In the genomic region with DNA sequence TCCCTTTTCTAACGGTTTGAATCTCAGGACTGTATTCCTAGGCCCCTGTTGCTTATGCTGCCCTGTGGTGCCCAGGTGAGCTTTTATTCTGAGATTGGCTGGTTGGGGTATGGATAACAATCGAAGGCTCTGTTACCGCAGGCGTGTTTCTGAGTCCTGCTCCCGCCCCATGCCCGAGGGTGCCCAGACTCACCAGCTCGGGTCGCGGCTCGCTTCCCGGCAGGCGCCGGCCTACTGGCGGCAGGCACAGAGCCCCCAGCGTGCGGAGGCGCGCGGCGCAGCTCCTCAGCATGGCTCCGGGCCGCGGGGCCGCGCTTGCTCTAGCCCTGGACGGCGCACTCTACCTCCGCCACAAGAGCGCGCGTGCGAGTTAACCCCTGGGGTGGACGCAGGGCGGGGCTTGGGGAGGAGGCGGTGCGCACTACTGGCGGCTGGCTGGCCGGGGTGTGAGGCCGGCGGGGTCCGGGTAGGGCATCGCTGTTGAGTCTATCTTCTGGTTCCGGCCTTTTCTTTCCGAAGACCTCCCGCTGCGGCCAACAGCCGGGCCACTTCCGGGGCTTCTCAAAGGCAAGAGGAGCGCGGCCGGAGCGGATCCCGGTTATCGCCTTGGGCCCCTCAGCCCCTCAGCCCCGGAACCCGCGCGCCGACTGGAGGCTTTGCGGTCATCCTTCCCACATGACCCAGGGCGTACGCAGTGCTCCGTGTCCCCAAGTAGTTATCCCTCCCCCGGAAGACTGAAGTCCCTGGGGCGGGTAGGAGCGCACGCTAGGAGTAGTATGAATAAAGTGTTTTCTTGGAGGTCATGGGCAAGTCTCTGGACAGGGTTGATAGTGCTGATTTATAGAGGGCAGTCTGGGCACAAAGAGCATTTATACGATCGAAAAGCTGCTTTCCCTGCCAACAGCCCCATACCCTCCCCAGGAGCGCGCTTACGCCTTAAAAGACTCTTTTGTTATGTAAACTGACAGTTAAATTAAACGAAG, we compare ENCODE assay signal across 1 cellular context.
TF ChIP-seq lines count a peak whose summit lies in the region.

TSS of gene THEM4 (minus strand) at position 345 of the 983 bp plus-strand sequence. CDS start at position 292, 53 bp downstream.

TF ChIP-seq in K562, 482 proteins besides CTCF, POLR2A, EP300 and RAD21 (continued from another document and continues in another):
- peak; percentile 25; the same call in 1 of the 2 replicates for TF ChIP-seq CUX1 (CRISPR knock-in tag; IDR thresholded peaks at IDR 0.05)
- TF ChIP-seq RFX1 (IDR thresholded peaks at IDR 0.05), result no peak
- TF ChIP-seq, protein P1, sequence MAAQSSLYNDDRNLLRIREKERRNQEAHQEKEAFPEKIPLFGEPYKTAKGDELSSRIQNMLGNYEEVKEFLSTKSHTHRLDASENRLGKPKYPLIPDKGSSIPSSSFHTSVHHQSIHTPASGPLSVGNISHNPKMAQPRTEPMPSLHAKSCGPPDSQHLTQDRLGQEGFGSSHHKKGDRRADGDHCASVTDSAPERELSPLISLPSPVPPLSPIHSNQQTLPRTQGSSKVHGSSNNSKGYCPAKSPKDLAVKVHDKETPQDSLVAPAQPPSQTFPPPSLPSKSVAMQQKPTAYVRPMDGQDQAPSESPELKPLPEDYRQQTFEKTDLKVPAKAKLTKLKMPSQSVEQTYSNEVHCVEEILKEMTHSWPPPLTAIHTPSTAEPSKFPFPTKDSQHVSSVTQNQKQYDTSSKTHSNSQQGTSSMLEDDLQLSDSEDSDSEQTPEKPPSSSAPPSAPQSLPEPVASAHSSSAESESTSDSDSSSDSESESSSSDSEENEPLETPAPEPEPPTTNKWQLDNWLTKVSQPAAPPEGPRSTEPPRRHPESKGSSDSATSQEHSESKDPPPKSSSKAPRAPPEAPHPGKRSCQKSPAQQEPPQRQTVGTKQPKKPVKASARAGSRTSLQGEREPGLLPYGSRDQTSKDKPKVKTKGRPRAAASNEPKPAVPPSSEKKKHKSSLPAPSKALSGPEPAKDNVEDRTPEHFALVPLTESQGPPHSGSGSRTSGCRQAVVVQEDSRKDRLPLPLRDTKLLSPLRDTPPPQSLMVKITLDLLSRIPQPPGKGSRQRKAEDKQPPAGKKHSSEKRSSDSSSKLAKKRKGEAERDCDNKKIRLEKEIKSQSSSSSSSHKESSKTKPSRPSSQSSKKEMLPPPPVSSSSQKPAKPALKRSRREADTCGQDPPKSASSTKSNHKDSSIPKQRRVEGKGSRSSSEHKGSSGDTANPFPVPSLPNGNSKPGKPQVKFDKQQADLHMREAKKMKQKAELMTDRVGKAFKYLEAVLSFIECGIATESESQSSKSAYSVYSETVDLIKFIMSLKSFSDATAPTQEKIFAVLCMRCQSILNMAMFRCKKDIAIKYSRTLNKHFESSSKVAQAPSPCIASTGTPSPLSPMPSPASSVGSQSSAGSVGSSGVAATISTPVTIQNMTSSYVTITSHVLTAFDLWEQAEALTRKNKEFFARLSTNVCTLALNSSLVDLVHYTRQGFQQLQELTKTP (IDR thresholded peaks at IDR 0.05; ENCODE audit: low read depth in 1 of 2, partially characterized antibody in 2 of 2), result peak in 1 of 2 experiments; percentile 25
- TF ChIP-seq ZNF589 (CRISPR knock-in tag; IDR thresholded peaks at IDR 0.05; ENCODE audit: low read depth), result peak; percentile 74
- TF ChIP-seq, protein P2, sequence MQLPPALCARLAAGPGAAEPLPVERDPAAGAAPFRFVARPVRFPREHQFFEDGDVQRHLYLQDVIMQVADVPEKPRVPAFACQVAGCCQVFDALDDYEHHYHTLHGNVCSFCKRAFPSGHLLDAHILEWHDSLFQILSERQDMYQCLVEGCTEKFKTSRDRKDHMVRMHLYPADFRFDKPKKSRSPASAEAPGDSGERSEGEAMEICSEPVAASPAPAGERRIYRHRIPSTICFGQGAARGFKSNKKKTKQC (CRISPR knock-in tag; IDR thresholded peaks at IDR 0.05), result peak; percentile 55; the same call in 1 of the 2 replicates
- no peak for TF ChIP-seq ARID2 (IDR thresholded peaks at IDR 0.05)
- peak; percentile 88 for TF ChIP-seq ETV5 (CRISPR knock-in tag; IDR thresholded peaks at IDR 0.05; ENCODE audit: low read depth)
- TF ChIP-seq GATAD2B (IDR thresholded peaks at IDR 0.05; ENCODE audit: borderline replicate concordance), result peak; percentile 16; the same call in 1 of the 2 replicates
- TF ChIP-seq ZMIZ1 (IDR thresholded peaks at IDR 0.05; ENCODE audit: low read depth in 2 of 2, low read length in 2 of 2), result 0 out of 4 replicates have a peak, but pooled peaks of 1 of the 2 experiments have one; percentile 12
- TF ChIP-seq BRD9 (IDR thresholded peaks at IDR 0.05; ENCODE audit: low read depth, partially characterized antibody), result peak; percentile 39
- TF ChIP-seq FOSL1 (tag; conservative IDR thresholded peaks at IDR 0.05), result peak; percentile 59
- no peak for TF ChIP-seq ZNF274 (IDR thresholded peaks at IDR 0.05; ENCODE audit: borderline replicate concordance, low read depth, low read length)
- TF ChIP-seq TAF7 (tag; IDR thresholded peaks at IDR 0.05), result peak; percentile 86
- TF ChIP-seq, protein P3, sequence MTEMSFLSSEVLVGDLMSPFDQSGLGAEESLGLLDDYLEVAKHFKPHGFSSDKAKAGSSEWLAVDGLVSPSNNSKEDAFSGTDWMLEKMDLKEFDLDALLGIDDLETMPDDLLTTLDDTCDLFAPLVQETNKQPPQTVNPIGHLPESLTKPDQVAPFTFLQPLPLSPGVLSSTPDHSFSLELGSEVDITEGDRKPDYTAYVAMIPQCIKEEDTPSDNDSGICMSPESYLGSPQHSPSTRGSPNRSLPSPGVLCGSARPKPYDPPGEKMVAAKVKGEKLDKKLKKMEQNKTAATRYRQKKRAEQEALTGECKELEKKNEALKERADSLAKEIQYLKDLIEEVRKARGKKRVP (CRISPR knock-in tag; IDR thresholded peaks at IDR 0.05), result 0 out of 2 replicates have a peak, but pooled peaks have one; percentile 2
- 0 out of 2 replicates have a peak, but pooled peaks have one; percentile 31 for TF ChIP-seq ZNF324 (CRISPR knock-in tag; IDR thresholded peaks at IDR 0.05)
- no peak for TF ChIP-seq ZNF124 (CRISPR knock-in tag; IDR thresholded peaks at IDR 0.05)
- peak; percentile 26; the same call in 1 of the 2 replicates for TF ChIP-seq CBX1 (IDR thresholded peaks at IDR 0.05; ENCODE audit: low read depth)
- TF ChIP-seq FIP1L1 (IDR thresholded peaks at IDR 0.05; ENCODE audit: low read depth, low read length, poor library complexity, severe bottlenecking), result peak; percentile 89
- peak; percentile 65 for TF ChIP-seq SOX6 (IDR thresholded peaks at IDR 0.05)
- peak; percentile 69; the same call in 1 of the 2 replicates for TF ChIP-seq ZNF197 (CRISPR knock-in tag; IDR thresholded peaks at IDR 0.05; ENCODE audit: low read depth)
- no peak; the same call in 1 of the 2 replicates for TF ChIP-seq MITF (IDR thresholded peaks at IDR 0.05)
- TF ChIP-seq HOXB6 (CRISPR knock-in tag; IDR thresholded peaks at IDR 0.05; ENCODE audit: borderline replicate concordance), result no peak; the same call in 1 of the 2 replicates
- no peak for TF ChIP-seq TBL1XR1 (IDR thresholded peaks at IDR 0.05; ENCODE audit: low read length in 2 of 2)
- TF ChIP-seq NFIC (IDR thresholded peaks at IDR 0.05), result peak; percentile 59
- no peak for TF ChIP-seq ARHGAP35 (IDR thresholded peaks at IDR 0.05; ENCODE audit: partially characterized antibody)
- TF ChIP-seq, protein P4, sequence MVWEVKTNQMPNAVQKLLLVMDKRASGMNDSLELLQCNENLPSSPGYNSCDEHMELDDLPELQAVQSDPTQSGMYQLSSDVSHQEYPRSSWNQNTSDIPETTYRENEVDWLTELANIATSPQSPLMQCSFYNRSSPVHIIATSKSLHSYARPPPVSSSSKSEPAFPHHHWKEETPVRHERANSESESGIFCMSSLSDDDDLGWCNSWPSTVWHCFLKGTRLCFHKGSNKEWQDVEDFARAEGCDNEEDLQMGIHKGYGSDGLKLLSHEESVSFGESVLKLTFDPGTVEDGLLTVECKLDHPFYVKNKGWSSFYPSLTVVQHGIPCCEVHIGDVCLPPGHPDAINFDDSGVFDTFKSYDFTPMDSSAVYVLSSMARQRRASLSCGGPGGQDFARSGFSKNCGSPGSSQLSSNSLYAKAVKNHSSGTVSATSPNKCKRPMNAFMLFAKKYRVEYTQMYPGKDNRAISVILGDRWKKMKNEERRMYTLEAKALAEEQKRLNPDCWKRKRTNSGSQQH (CRISPR knock-in tag; IDR thresholded peaks at IDR 0.05), result no peak
- TF ChIP-seq ZNF408 (CRISPR knock-in tag; IDR thresholded peaks at IDR 0.05; ENCODE audit: low read depth), result no peak
- TF ChIP-seq ZNF253 (CRISPR knock-in tag; conservative IDR thresholded peaks at IDR 0.05), result no peak
- peak; percentile 84; the same call in 1 of the 2 replicates for TF ChIP-seq NBN (IDR thresholded peaks at IDR 0.05; ENCODE audit: low read depth)
- no peak for TF ChIP-seq ZNF184 (CRISPR knock-in tag; IDR thresholded peaks at IDR 0.05)
- peak; percentile 87 to 89 for TF ChIP-seq NRF1 (conservative IDR thresholded peaks at IDR 0.05 in 1 of 2, IDR thresholded peaks at IDR 0.05 in 1 of 2)
- no peak for TF ChIP-seq MCM7 (IDR thresholded peaks at IDR 0.05)
- no peak for TF ChIP-seq PTBP1 (IDR thresholded peaks at IDR 0.05; ENCODE audit: low read depth, low read length)
- TF ChIP-seq MYNN (IDR thresholded peaks at IDR 0.05), result 0 out of 2 replicates have a peak, but pooled peaks have one; percentile 51
- no peak for TF ChIP-seq MYNN (CRISPR knock-in tag; IDR thresholded peaks at IDR 0.05)
- no peak for TF ChIP-seq NCOA4 (IDR thresholded peaks at IDR 0.05; ENCODE audit: partially characterized antibody)
- TF ChIP-seq HINFP (tag; conservative IDR thresholded peaks at IDR 0.05; ENCODE audit: low read depth), result no peak
- TF ChIP-seq ERF (CRISPR knock-in tag; IDR thresholded peaks at IDR 0.05), result 0 out of 2 replicates have a peak, but pooled peaks have one; percentile 33
